In genomic region chr13:46321494-46322225, GRCh38 we compare ENCODE assay signal across 8 cellular contexts.
DNase-seq lines count a peak whose midpoint lies in the region; ATAC-seq and TF ChIP-seq lines count a peak whose summit lies in the region.

No MANE protein-coding gene starts in this region.

- no peaks in the 10 kb centered on the region for H3K9me3 Mint-ChIP-seq in activated T-cell treated with anti-CD3 and anti-CD28 coated beads, Interleukin-2, amount 50 U/mL, for 72 hours

- H3K4me3 Mint-ChIP-seq in activated T-cell treated with anti-CD3 and anti-CD28 coated beads, Interleukin-2, amount 50 U/mL, for 72 hours: peak overlapping the region; percentile 77 to 92

- H4K20me1 ChIP-seq in osteoblast (ENCODE audit: insufficient read depth, low read length): no peaks in the 10 kb centered on the region

- DNase-seq in DMS153 treated with DMSO at 0.1 percent for 48 hours (lab: John Stamatoyannopoulos, UW; ENCODE audit: unreplicated experiment) (peak; percentile 36), RPMI7951 (ENCODE audit: low read depth) (peak; percentile 49), fibroblast of mammary gland (ENCODE audit: low read depth) (peak; percentile 75), osteoblast (ENCODE audit: insufficient read length, low spot score, missing footprints) (peak; percentile 88)
- peak; percentile 73 to 77 for DNase-seq in activated T-cell treated with anti-CD3 and anti-CD28 coated beads, Interleukin-2, amount 50 U/mL, for 72 hours

- no peaks in the 10 kb centered on the region for H3K79me2 ChIP-seq in osteoblast (ENCODE audit: insufficient read depth, low read length)

- H3K4me1 ChIP-seq in osteoblast (ENCODE audit: insufficient read depth, low read length): peaks cover 6% of the 10 kb centered on the region
- peaks cover 8% of the 10 kb centered on the region for H3K4me1 ChIP-seq in thymus (ENCODE audit: control insufficient read depth, insufficient read depth, low read length)

- WGBS in thymus: 60% methylated on average over 17 of the region's 17 CpGs

- H3K27ac Mint-ChIP-seq in activated T-cell treated with anti-CD3 and anti-CD28 coated beads, Interleukin-2, amount 50 U/mL, for 72 hours: peak overlapping the region; percentile 97

- H3K27me3 Mint-ChIP-seq in activated T-cell treated with anti-CD3 and anti-CD28 coated beads, Interleukin-2, amount 50 U/mL, for 72 hours (ENCODE audit: low read depth): no peaks in the 10 kb centered on the region

- peaks cover 2% of the 10 kb centered on the region in 2 donors for H3K36me3 Mint-ChIP-seq in activated T-cell treated with anti-CD3 and anti-CD28 coated beads, Interleukin-2, amount 50 U/mL, for 72 hours (ENCODE audit: insufficient read depth in 2 of 2)

- no peaks in the 10 kb centered on the region for H3K36me3 ChIP-seq in osteoblast (ENCODE audit: insufficient read depth, low read length)
- no peaks in the 10 kb centered on the region for H3K36me3 ChIP-seq in thymus (ENCODE audit: control insufficient read depth, insufficient read depth)

- H3K9me3 ChIP-seq in osteoblast (ENCODE audit: low read depth, low read length) (no peaks in the 10 kb centered on the region), thymus (ENCODE audit: control insufficient read depth) (no peaks in the 10 kb centered on the region)

- H2AFZ ChIP-seq in osteoblast (ENCODE audit: low read length): peak overlapping the region; percentile 43

- ATAC-seq in HG03066 (IDR thresholded peaks at IDR 0.05; ENCODE audit: low read depth, unreplicated experiment) (peak; percentile 65), HG03565 (IDR thresholded peaks at IDR 0.05; ENCODE audit: unreplicated experiment) (no peak)
- ATAC-seq in activated T-cell treated with anti-CD3 and anti-CD28 coated beads, Interleukin-2, amount 50 U/mL, for 72 hours (replicated peaks in 1 of 2): peak; percentile 89 to 90

- H3K4me2 ChIP-seq in osteoblast (ENCODE audit: insufficient read depth, low read length): no peak overlapping the region

- TF ChIP-seq CTCF in fibroblast of mammary gland (conservative IDR thresholded peaks at IDR 0.05; ENCODE audit: control insufficient read depth, insufficient read depth, low read depth, low read length): peak; percentile 85
- TF ChIP-seq CTCF in osteoblast (IDR thresholded peaks at IDR 0.05; ENCODE audit: extremely low read depth, low read depth, low read length): peak; percentile 85

- H3K27ac ChIP-seq in osteoblast (ENCODE audit: low read depth, low read length): no peak overlapping the region
- peak overlapping the region; percentile 86 for H3K27ac ChIP-seq in thymus (ENCODE audit: low read depth)

- H3K4me1 Mint-ChIP-seq in activated T-cell treated with anti-CD3 and anti-CD28 coated beads, Interleukin-2, amount 50 U/mL, for 72 hours (ENCODE audit: low read depth): peaks cover 41% of the 10 kb centered on the region

- H3K27me3 ChIP-seq in osteoblast (ENCODE audit: insufficient read depth, low read length) (no peaks in the 10 kb centered on the region), thymus (ENCODE audit: control insufficient read depth, insufficient read depth) (no peaks in the 10 kb centered on the region)

- H3K4me3 ChIP-seq in fibroblast of mammary gland (ENCODE audit: control insufficient read depth, low read depth, low read length) (no peak overlapping the region), osteoblast (ENCODE audit: insufficient read depth, low read length) (no peak overlapping the region), thymus (ENCODE audit: low read length) (peak overlapping the region; percentile 1)

Comparison
In these comparisons a context has a peak if more than half of its experiments do, and no peak if none do; other contexts are left out.
1. DNase-seq: peak in every context shown above with its lines; median percentile 88 in osteoblast; 75 in activated T-cell treated with anti-CD3 and anti-CD28 coated beads, Interleukin-2, amount 50 U/mL, for 72 hours; 75 in fibroblast of mammary gland; 49 in RPMI7951; 36 in DMS153 treated with DMSO at 0.1 percent for 48 hours.